8 cellular contexts compared by ENCODE assay signal in the genomic region with DNA sequence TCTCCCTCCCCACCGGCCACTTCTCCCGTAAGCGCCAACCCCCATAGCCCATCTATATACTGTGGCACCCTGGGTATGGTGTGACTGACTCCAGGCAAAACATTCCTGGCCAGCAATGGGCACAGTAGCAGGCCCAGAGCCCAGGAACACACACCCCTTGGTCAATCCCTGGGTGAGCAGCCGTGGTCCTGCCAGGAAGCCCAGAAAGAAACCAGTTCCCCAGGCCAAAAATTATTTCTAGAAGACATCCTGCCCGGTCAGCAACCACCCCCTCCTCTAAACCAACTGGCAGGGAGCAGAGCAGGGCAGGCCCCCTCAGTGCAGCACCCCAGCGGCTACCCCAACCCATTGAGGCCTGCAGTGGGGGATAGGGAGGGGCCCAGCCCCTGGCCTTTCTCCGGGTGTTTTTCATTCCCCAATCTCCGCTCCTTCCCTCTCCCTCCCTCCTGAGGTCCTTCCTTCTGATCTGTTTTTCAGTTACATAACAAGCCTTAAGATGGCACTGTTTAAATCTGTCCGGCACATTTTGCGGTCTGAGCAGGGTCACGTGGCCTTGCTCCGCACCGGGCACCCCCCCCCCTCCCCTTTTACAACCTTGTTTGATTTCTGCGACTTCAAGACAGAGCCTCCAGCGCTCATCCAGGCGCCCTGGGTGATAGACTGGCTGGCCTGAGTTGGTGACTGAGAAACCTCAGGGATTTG. TPM values are rescaled to one million over a fixed set of nuclear protein-coding genes. Genes with fewer than 3 reads are reported as not detected.
A peak's percentile ranks its signal among the peaks of the same experiment; 100 is the strongest.
DNase-seq lines count a peak whose midpoint lies in the region; FAIRE-seq and TF ChIP-seq lines count a peak whose summit lies in the region.

No MANE protein-coding gene starts in this region.

- no peak for FAIRE-seq in H54 (lab: Jason Lieb, UNC)

- no peak for TF ChIP-seq POLR2A in H54 (IDR thresholded peaks at IDR 0.05; ENCODE audit: low read depth, low read length)

- peaks cover 10% of the 10 kb centered on the region for H3K4me1 Mint-ChIP-seq in osteocyte (ENCODE audit: unreplicated experiment)

- H3K9me3 Mint-ChIP-seq in osteocyte (ENCODE audit: unreplicated experiment), result no peaks in the 10 kb centered on the region

- H3K27me3 Mint-ChIP-seq in osteocyte (ENCODE audit: unreplicated experiment), result peaks cover 25% of the 10 kb centered on the region

- H3K4me3 Mint-ChIP-seq in osteocyte (ENCODE audit: unreplicated experiment), result peak overlapping the region; percentile 34

- no peak overlapping the region for H3K27ac Mint-ChIP-seq in osteocyte (ENCODE audit: unreplicated experiment)

- H3K9me3 ChIP-seq in BE2C, result no peaks in the 10 kb centered on the region
- no peaks in the 10 kb centered on the region for H3K9me3 ChIP-seq in ascending aorta

- DNase-seq in BE2C (no peak), H54 (ENCODE audit: insufficient read length, low spot score) (peak; percentile 63), RKO (ENCODE audit: low spot score) (peak; percentile 74), dedifferentiated amniotic fluid mesenchymal stem cell (ENCODE audit: extremely low spot score) (peak; percentile 54), osteocyte (ENCODE audit: extremely low spot score, unreplicated experiment) (no peak), ascending aorta (ENCODE audit: low spot score in 2 of 2) (no peak), GOT3 (lab: John Stamatoyannopoulos, UW) (no peak)
- no peak for DNase-seq in activated CD8-positive, alpha-beta memory T cell treated with anti-CD3 and anti-CD28 coated beads for 24 hours

- intact Hi-C loops in ascending aorta (cut with DNase I), result loop anchor here (5.0 kb wide), 1 partner anchor 37 kb away; no protein-coding TSS in a partner anchor

- H3K4me3 ChIP-seq in BE2C (ENCODE audit: low read depth, low read length) (no peak overlapping the region), ascending aorta (peak overlapping the region in 1 of 2 donors; percentile 4)

- H3K27me3 ChIP-seq in BE2C (peaks cover 90% of the 10 kb centered on the region), ascending aorta (peaks cover 35% of the 10 kb centered on the region)

- H3K36me3 Mint-ChIP-seq in osteocyte (ENCODE audit: unreplicated experiment), result no peaks in the 10 kb centered on the region

- no peak overlapping the region for H3K27ac ChIP-seq in ascending aorta

- H3K36me3 ChIP-seq in BE2C (no peaks in the 10 kb centered on the region), ascending aorta (no peaks in the 10 kb centered on the region)

- TF ChIP-seq CTCF in BE2C (IDR thresholded peaks at IDR 0.05; ENCODE audit: low read depth, low read length) (peak; percentile 31; the same call in 1 of the 2 replicates), osteocyte (IDR thresholded peaks at IDR 0.05) (peak; percentile 52), ascending aorta (IDR thresholded peaks at IDR 0.05) (no peak)

- H3K4me1 ChIP-seq in BE2C (no peaks in the 10 kb centered on the region), ascending aorta (peaks cover 21 to 34% of the 10 kb centered on the region in 2 donors)

RNA-seq across cellular contexts. Expression of a gene that starts 2.0 kb away (rescaled TPM):
- 0.28 TPM for polyA plus RNA-seq in BE2C (2012; ENCODE audit: insufficient read depth, insufficient read length, low read depth)
- total RNA-seq in osteocyte (2.8 and 3.8 TPM in 2 replicates), ascending aorta (not detected)

RNA-seq across cellular contexts. Expression of a gene that starts 59.4 kb away (rescaled TPM):
- 52.5 TPM for polyA plus RNA-seq in BE2C (2012; ENCODE audit: insufficient read depth, insufficient read length, low read depth)
- total RNA-seq in osteocyte, result 33.2 and 39.1 TPM in 2 replicates
- 18.0 TPM for total RNA-seq in ascending aorta

Comparison
In these comparisons a context has a peak if more than half of its experiments do, and no peak if none do; other contexts are left out.
1. DNase-seq: peak in H54 (single experiment), RKO (single experiment) and dedifferentiated amniotic fluid mesenchymal stem cell (single experiment); none in BE2C (single experiment), osteocyte (single experiment), activated CD8-positive, alpha-beta memory T cell treated with anti-CD3 and anti-CD28 coated beads for 24 hours (single experiment), ascending aorta (0 of 2) and GOT3 (single experiment).
2. CTCF ChIP-seq: peak in BE2C (single experiment) and osteocyte (single experiment); none in ascending aorta (0 of 3).